Comparison of ENCODE assay signal across 28 cellular contexts in the genomic region with DNA sequence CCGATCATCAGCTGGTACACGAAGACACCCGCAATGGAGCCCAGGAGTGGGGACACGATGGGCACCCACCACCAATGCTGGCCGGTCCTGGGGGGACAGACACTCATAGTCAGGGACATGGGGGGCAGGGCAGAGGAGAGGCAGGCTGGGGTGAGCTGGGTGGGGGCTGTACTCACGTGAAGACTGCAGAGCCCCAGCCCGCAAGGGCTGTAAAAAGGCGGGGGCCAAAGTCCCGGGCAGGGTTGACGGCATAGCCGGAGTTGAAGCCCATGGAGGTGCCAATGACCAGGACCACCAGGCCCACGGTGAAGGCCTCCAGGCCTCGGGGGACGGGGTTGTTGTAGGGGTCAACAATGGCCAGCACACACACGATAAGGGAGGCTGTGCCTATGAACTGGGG. TPM values are rescaled to one million over a fixed set of nuclear protein-coding genes. Genes with fewer than 3 reads are reported as not detected.
"Had no signal": no experiment of that assay in that cellular context is flagged by ENCODE, and none has a peak within 500 bp of the region (broad histone marks: within the 10 kb centered on the region; RNA-seq: fewer than 3 reads in every experiment).

No MANE protein-coding gene starts in this region.

- H3K9ac ChIP-seq: neural progenitor cell had no signal

- H3K27me3 Mint-ChIP-seq: activated B cell treated with CpG ODN at 0.5 μM for 24 hours; activated naive CD4-positive, alpha-beta T cell treated with anti-CD3 and anti-CD28 coated beads, Interleukin-2, amount 50 U/mL, for 24 hours; central memory CD8-positive, alpha-beta T cell; T-cell had no signal

- ATAC-seq: heart left ventricle; lower lobe of right lung; natural killer cell; stimulated activated naive B cell treated with anti-CD40 and anti-IgM and Interleukin-4, amounts not matched to agents 10 μg/mL and 1 μg/mL and 100 μg/mL, for 72 hours; T-cell had no signal

- H3K36me3 Mint-ChIP-seq: natural killer cell; neural progenitor cell; stimulated activated naive B cell treated with anti-CD40 and anti-IgM and Interleukin-4, amounts not matched to agents 10 μg/mL and 1 μg/mL and 100 μg/mL, for 72 hours had no signal

- H3K4me3 Mint-ChIP-seq: activated B cell treated with CpG ODN at 0.5 μM for 24 hours; activated naive CD4-positive, alpha-beta T cell treated with anti-CD3 and anti-CD28 coated beads, Interleukin-2, amount 50 U/mL, for 24 hours; central memory CD8-positive, alpha-beta T cell; natural killer cell; neural progenitor cell; stimulated activated naive B cell treated with anti-CD40 and anti-IgM and Interleukin-4, amounts not matched to agents 10 μg/mL and 1 μg/mL and 100 μg/mL, for 72 hours; T-cell; T-helper 2 cell treated with Interferon-gamma antibody and Interleukin-4, amounts not matched to agents 5 μg/mL and 100 μg/mL, for 36 hours had no signal

- H3K27ac Mint-ChIP-seq: activated B cell treated with CpG ODN at 0.5 μM for 24 hours; activated naive CD4-positive, alpha-beta T cell treated with anti-CD3 and anti-CD28 coated beads, Interleukin-2, amount 50 U/mL, for 24 hours; natural killer cell; neural progenitor cell; stimulated activated naive B cell treated with anti-CD40 and anti-IgM and Interleukin-4, amounts not matched to agents 10 μg/mL and 1 μg/mL and 100 μg/mL, for 72 hours; T-helper 2 cell treated with Interferon-gamma antibody and Interleukin-4, amounts not matched to agents 5 μg/mL and 100 μg/mL, for 36 hours had no signal

- H3K9me3 ChIP-seq: heart left ventricle, lower lobe of right lung, right atrium auricular region, tibial nerve had no signal

- H3K4me2 ChIP-seq: neural progenitor cell, smooth muscle cell had no signal

- H3K9me3 Mint-ChIP-seq: activated B cell treated with CpG ODN at 0.5 μM for 24 hours; activated naive CD4-positive, alpha-beta T cell treated with anti-CD3 and anti-CD28 coated beads, Interleukin-2, amount 50 U/mL, for 24 hours; central memory CD8-positive, alpha-beta T cell; natural killer cell; neural progenitor cell; stimulated activated naive B cell treated with anti-CD40 and anti-IgM and Interleukin-4, amounts not matched to agents 10 μg/mL and 1 μg/mL and 100 μg/mL, for 72 hours; T-cell; T-helper 2 cell treated with Interferon-gamma antibody and Interleukin-4, amounts not matched to agents 5 μg/mL and 100 μg/mL, for 36 hours had no signal

- H3K4me3 ChIP-seq: heart left ventricle, lower lobe of right lung, neural progenitor cell, right atrium auricular region, smooth muscle cell, tibial nerve had no signal

- H3K27me3 ChIP-seq: heart left ventricle, right atrium auricular region, tibial nerve had no signal

- DNase-seq: activated B cell treated with CpG ODN at 0.5 μM for 24 hours; activated CD4-positive, alpha-beta T cell treated with anti-CD3 and anti-CD28 coated beads, Interleukin-2, amount 50 U/mL, for 4 hours; activated gamma-delta T cell; anterior cingulate cortex; dermis blood vessel endothelial cell; effector CD4-positive, alpha-beta T cell; foreskin fibroblast; heart left ventricle; lower lobe of right lung; mesendoderm; natural killer cell; stimulated activated CD4-positive, alpha-beta T cell treated with anti-CD3 and anti-CD28 coated beads, Interleukin-1b, Interleukin-23, amount 100 ng/mL, for 48 hours; stimulated activated CD4-positive, alpha-beta T cell treated with anti-CD3 and anti-CD28 coated beads, Interleukin-4, amount 100 ng/mL, for 4 hours; stimulated activated CD8-positive, alpha-beta memory T cell treated with anti-CD3 and anti-CD28 coated beads, Interleukin-4, amount 100 ng/mL, for 48 hours; stimulated activated naive B cell treated with anti-CD40 and anti-IgM and Interleukin-4, amounts not matched to agents 10 μg/mL and 1 μg/mL and 100 μg/mL, for 72 hours; T-cell had no signal

- H2AFZ ChIP-seq: neural progenitor cell had no signal

- H3K27ac ChIP-seq: heart left ventricle, lower lobe of right lung, neural progenitor cell, right atrium auricular region, tibial nerve had no signal

- H3K36me3 ChIP-seq: neural progenitor cell had no signal

RNA-seq across cellular contexts. Expression of a gene that starts 39.8 kb away (rescaled TPM):
- total RNA-seq: activated B cell treated with CpG ODN at 0.5 μM for 24 hours, bronchial epithelial cell, dermis blood vessel endothelial cell, epithelial cell of proximal tubule, kidney epithelial cell, natural killer cell, pulmonary artery endothelial cell, temporal lobe had no signal
